In genomic region chr7:1911571-1911970, GRCh38 we compare ENCODE assay signal across 18 cellular contexts.
A peak's percentile ranks its signal among the peaks of the same experiment; 100 is the strongest.
DNase-seq lines count a peak whose midpoint lies in the region; ATAC-seq, FAIRE-seq and TF ChIP-seq lines count a peak whose summit lies in the region.
"Had no signal": no experiment of that assay in that cellular context is flagged by ENCODE, and none has a peak within 500 bp of the region (broad histone marks: within the 10 kb centered on the region; RNA-seq: fewer than 3 reads in every experiment).

No MANE protein-coding gene starts in this region.

- H3K27ac ChIP-seq in endodermal cell (ENCODE audit: low read depth, low read length), result no peak overlapping the region
- H3K27ac ChIP-seq: BLaER1 treated with 17β-estradiol and CSF1 and Interleukin-3, amounts not matched to agents 10 nM and 100 nM; HL-60 had no signal

- H3K27me3 ChIP-seq in endodermal cell (ENCODE audit: control insufficient read depth, insufficient read depth, low read length, poor library complexity, severe bottlenecking), result no peaks in the 10 kb centered on the region

- H3K4me3 Mint-ChIP-seq in T-helper 17 cell (no peak overlapping the region), endodermal cell (no peak overlapping the region)
- H3K4me3 Mint-ChIP-seq: CD4-positive, alpha-beta memory T cell; HFFc6 had no signal

- no peaks in the 10 kb centered on the region for H3K36me3 ChIP-seq in endodermal cell (ENCODE audit: control insufficient read depth, insufficient read depth, low read length)

- no peak for TF ChIP-seq CTCF in endodermal cell (conservative IDR thresholded peaks at IDR 0.05)

- H3K36me3 Mint-ChIP-seq in T-helper 17 cell (ENCODE audit: low read depth), result peaks cover 2% of the 10 kb centered on the region
- no peaks in the 10 kb centered on the region for H3K36me3 Mint-ChIP-seq in endodermal cell (ENCODE audit: low read depth)

- ATAC-seq in left ventricle myocardium superior, result no peak
- no peak for ATAC-seq in Right ventricle myocardium superior (ENCODE audit: poor library complexity)
- no peak for ATAC-seq in T-helper 17 cell
- ATAC-seq in HG02571 (IDR thresholded peaks at IDR 0.05; ENCODE audit: unreplicated experiment), result no peak
- ATAC-seq in HG02981 (IDR thresholded peaks at IDR 0.05; ENCODE audit: unreplicated experiment), result no peak
- no peak for ATAC-seq in GM21515 (IDR thresholded peaks at IDR 0.05; ENCODE audit: unreplicated experiment)
- ATAC-seq: GM12878 had no signal

- H3K4me1 Mint-ChIP-seq in T-helper 17 cell (peaks cover 7% of the 10 kb centered on the region), endodermal cell (no peaks in the 10 kb centered on the region)

- H3K4me1 ChIP-seq in endodermal cell (ENCODE audit: control insufficient read depth, insufficient read depth, low read length), result no peaks in the 10 kb centered on the region

- H3K9ac ChIP-seq in endodermal cell (ENCODE audit: extremely low read depth, low read length, poor library complexity, severe bottlenecking), result no peak overlapping the region
- H3K9ac ChIP-seq: BLaER1 treated with 17β-estradiol and CSF1 and Interleukin-3, amounts not matched to agents 10 nM and 100 nM had no signal

- FAIRE-seq in urothelium cell line (lab: Jason Lieb, UNC), result peak; percentile 88
- FAIRE-seq: GM12878, H1 had no signal

- no peak overlapping the region for H3K4me3 ChIP-seq in endodermal cell (ENCODE audit: low read length)
- H3K4me3 ChIP-seq: BLaER1 treated with 17β-estradiol and CSF1 and Interleukin-3, amounts not matched to agents 10 nM and 100 nM; GM12878 had no signal

- intact Hi-C loops in left ventricle myocardium superior (cut with micrococcal nuclease), result no loop called here
- intact Hi-C loops in Right ventricle myocardium superior (cut with DNase I), result no loop called here

- DNase-seq in left ventricle myocardium superior (peak; percentile 21), Right ventricle myocardium superior (no peak), T-helper 17 cell (no peak), endodermal cell (no peak), urothelium cell line (ENCODE audit: low spot score) (no peak)
- DNase-seq: 8988T; AML-193; CD4-positive, alpha-beta memory T cell; DMS79; HCEC 1CT; HFFc6 had no signal

- H3K27ac Mint-ChIP-seq in T-helper 17 cell (peak overlapping the region; percentile 39), endodermal cell (peak overlapping the region; percentile 78)

- WGBS in endodermal cell (ENCODE audit: insufficient coverage in 1 of 2, insufficient read length in 1 of 2), 2 experiments, result 88 to 90% methylated on average over 11 to 14 of the region's 14 CpGs

- H3K9me3 ChIP-seq in T-helper 17 cell (ENCODE audit: control insufficient read depth, low read length, poor library complexity, severe bottlenecking), result no peaks in the 10 kb centered on the region
- no peaks in the 10 kb centered on the region for H3K9me3 ChIP-seq in endodermal cell (ENCODE audit: control insufficient read depth, low read length)
- H3K9me3 ChIP-seq: BLaER1 treated with 17β-estradiol and CSF1 and Interleukin-3, amounts not matched to agents 10 nM and 100 nM had no signal

- no peaks in the 10 kb centered on the region for H3K27me3 Mint-ChIP-seq in T-helper 17 cell
- H3K27me3 Mint-ChIP-seq in endodermal cell (ENCODE audit: insufficient read depth), result no peaks in the 10 kb centered on the region
- H3K27me3 Mint-ChIP-seq: CD4-positive, alpha-beta memory T cell had no signal

- H3K9me3 Mint-ChIP-seq in endodermal cell, result no peaks in the 10 kb centered on the region
- H3K9me3 Mint-ChIP-seq: CD4-positive, alpha-beta memory T cell; HFFc6 had no signal
